18 cellular contexts compared by ENCODE assay signal in the genomic region with DNA sequence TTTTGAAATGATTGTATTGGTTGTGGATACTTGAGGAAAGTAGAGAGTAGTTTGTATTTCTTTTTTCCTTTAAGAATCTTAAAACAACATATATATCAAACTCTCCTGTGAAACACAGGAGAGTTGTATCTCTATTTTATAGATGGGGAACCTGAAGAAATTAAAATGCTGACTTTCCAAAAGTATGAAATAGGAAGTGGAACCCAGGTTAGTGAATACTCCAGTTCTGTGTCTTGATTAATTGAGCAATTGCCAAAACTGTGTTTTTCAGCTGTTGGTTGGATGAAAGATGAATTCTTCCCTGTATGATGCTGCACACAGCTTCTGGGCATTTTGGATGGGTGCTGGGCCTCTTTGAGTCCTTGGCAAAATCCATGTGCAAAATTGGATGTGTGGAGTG.
"Had no signal": no experiment of that assay in that cellular context is flagged by ENCODE, and none has a peak within 500 bp of the region (broad histone marks: within the 10 kb centered on the region; RNA-seq: fewer than 3 reads in every experiment).

No MANE protein-coding gene starts in this region.

- H3K4me3 Mint-ChIP-seq: activated naive CD8-positive, alpha-beta T cell treated with anti-CD3 and anti-CD28 coated beads, Interleukin-2, amount 50 U/mL, for 24 hours; activated T-cell treated with anti-CD3 and anti-CD28 coated beads, Interleukin-2, amount 50 U/mL, for 4 hours; effector memory CD8-positive, alpha-beta T cell; nephron had no signal

- ATAC-seq: effector memory CD8-positive, alpha-beta T cell; left ventricle myocardium superior had no signal

- H3K36me3 ChIP-seq: ascending aorta, breast epithelium, transverse colon had no signal

- H3K9me3 Mint-ChIP-seq: activated T-cell treated with anti-CD3 and anti-CD28 coated beads, Interleukin-2, amount 50 U/mL, for 4 hours; effector memory CD8-positive, alpha-beta T cell had no signal

- H3K27ac ChIP-seq: ascending aorta, breast epithelium, transverse colon had no signal

- H3K27me3 ChIP-seq: ascending aorta, breast epithelium, transverse colon had no signal

- H3K4me1 ChIP-seq: ascending aorta had no signal

- H3K27me3 Mint-ChIP-seq: activated naive CD8-positive, alpha-beta T cell treated with anti-CD3 and anti-CD28 coated beads, Interleukin-2, amount 50 U/mL, for 24 hours; effector memory CD8-positive, alpha-beta T cell had no signal

- H3K9me3 ChIP-seq: ascending aorta, breast epithelium, transverse colon had no signal

- H3K4me3 ChIP-seq: ascending aorta, breast epithelium, transverse colon had no signal

- H3K27ac Mint-ChIP-seq: nephron had no signal

- DNase-seq: activated gamma-delta T cell treated with Interleukin-2 at 50 U/mL for 16 hours; activated naive CD8-positive, alpha-beta T cell treated with anti-CD3 and anti-CD28 coated beads, Interleukin-2, amount 50 U/mL, for 24 hours; activated T-cell treated with anti-CD3 and anti-CD28 coated beads, Interleukin-2, amount 50 U/mL, for 4 hours; dermis blood vessel endothelial cell; effector memory CD8-positive, alpha-beta T cell; foreskin melanocyte; kidney glomerular epithelial cell; left ventricle myocardium superior; mesenchymal stem cell; posterior cingulate gyrus; retina; stimulated activated CD4-positive, alpha-beta T cell treated with anti-CD3 and anti-CD28 coated beads, Interleukin-2, amount 100 ng/mL, for 48 hours; stimulated activated naive CD4-positive, alpha-beta T cell treated with Interleukin-2 at 50 U/mL for 16 hours; T-helper 9 cell; transverse colon had no signal
